Comparison of ENCODE assay signal across 15 cellular contexts in the genomic region with DNA sequence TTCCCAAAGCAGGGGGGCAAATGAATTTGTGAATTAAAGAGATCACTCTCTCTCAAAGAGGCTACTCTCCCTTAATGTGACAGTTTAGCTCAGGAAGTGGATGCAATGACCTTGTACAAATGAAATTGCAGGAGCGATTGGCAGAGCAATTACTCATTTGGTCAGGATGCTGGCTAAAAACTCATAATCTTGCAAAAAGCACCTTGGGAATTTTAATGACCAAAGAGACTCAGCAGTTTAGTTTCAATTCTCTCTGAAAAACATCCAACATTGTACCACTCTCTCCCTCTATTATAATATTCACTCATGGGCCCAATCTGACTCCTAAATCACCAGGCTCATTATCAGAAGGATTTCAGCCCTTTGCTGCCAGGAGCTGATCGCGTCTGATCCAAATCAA. TPM values are rescaled to one million over a fixed set of nuclear protein-coding genes. Genes with fewer than 3 reads are reported as not detected.
DNase-seq lines count a peak whose midpoint lies in the region; ATAC-seq and TF ChIP-seq lines count a peak whose summit lies in the region.
"Had no signal": no experiment of that assay in that cellular context is flagged by ENCODE, and none has a peak within 500 bp of the region (broad histone marks: within the 10 kb centered on the region; RNA-seq: fewer than 3 reads in every experiment).

No MANE protein-coding gene starts in this region.

- in situ Hi-C loops in gastrocnemius medialis (cut with MboI; ENCODE audit: low sequenced_read_pairs in 4 of 4): no loop called here

- H4K20me1 ChIP-seq in fibroblast of lung (ENCODE audit: control insufficient read depth, extremely low read depth, insufficient read depth, low read length): no peaks in the 10 kb centered on the region

- H3K79me2 ChIP-seq in fibroblast of lung (ENCODE audit: control insufficient read depth, insufficient read depth, low read length): peaks cover 82% of the 10 kb centered on the region

- intact Hi-C loops in gastrocnemius medialis (cut with DNase I; ENCODE audit: low total_unique reads): loop anchor here (5.0 kb wide), 1 partner anchor 173 kb away; no protein-coding TSS in a partner anchor

- H2AFZ ChIP-seq in fibroblast of lung (ENCODE audit: low read length): no peak overlapping the region

- H3K4me3 ChIP-seq in RWPE2 (ENCODE audit: severe bottlenecking): no peak overlapping the region
- H3K4me3 ChIP-seq in fibroblast of lung (replicated peaks in 1 of 4; ENCODE audit: control extremely low read depth in 1 of 4, insufficient read depth in 1 of 4, low read depth in 3 of 4, low read length in 4 of 4): peak overlapping the region in 1 of 4 experiments; percentile 2
- H3K4me3 ChIP-seq in gastrocnemius medialis: no peak overlapping the region

- peaks cover 92% of the 10 kb centered on the region for H3K4me1 ChIP-seq in RWPE2 (ENCODE audit: insufficient read depth, poor library complexity, severe bottlenecking)
- peaks cover 39% of the 10 kb centered on the region for H3K4me1 ChIP-seq in fibroblast of lung (ENCODE audit: control insufficient read depth, extremely low read depth, insufficient read depth, low read length)
- peaks cover 69 to 73% of the 10 kb centered on the region in 2 donors for H3K4me1 ChIP-seq in gastrocnemius medialis

- no peaks in the 10 kb centered on the region for H3K9me3 ChIP-seq in RWPE2 (ENCODE audit: severe bottlenecking)
- no peaks in the 10 kb centered on the region for H3K9me3 ChIP-seq in fibroblast of lung (ENCODE audit: control insufficient read depth, insufficient read depth, low read depth, low read length)
- H3K9me3 ChIP-seq in gastrocnemius medialis: no peaks in the 10 kb centered on the region

- no peak overlapping the region for H3K9ac ChIP-seq in fibroblast of lung (ENCODE audit: insufficient read depth, low read length)

- TF ChIP-seq CTCF in RWPE2 (IDR thresholded peaks at IDR 0.05; ENCODE audit: poor library complexity, severe bottlenecking) (no peak), fibroblast of lung (conservative IDR thresholded peaks at IDR 0.05 in 1 of 2, IDR thresholded peaks at IDR 0.05 in 1 of 2; ENCODE audit: low read depth in 1 of 2, low read length in 2 of 2) (no peak), gastrocnemius medialis (IDR thresholded peaks at IDR 0.05 in 4 of 5, conservative IDR thresholded peaks at IDR 0.05 in 1 of 5) (no peak)

- no peak for TF ChIP-seq POLR2A in gastrocnemius medialis (IDR thresholded peaks at IDR 0.05)

- ATAC-seq in RWPE2 (ENCODE audit: low read depth): no peak
- ATAC-seq in gastrocnemius medialis: no peak
- no peak for ATAC-seq in GM18858 (IDR thresholded peaks at IDR 0.05; ENCODE audit: unreplicated experiment)
- ATAC-seq in HG03378 (IDR thresholded peaks at IDR 0.05; ENCODE audit: unreplicated experiment): no peak
- ATAC-seq: T-helper 17 cell had no signal

- H3K4me2 ChIP-seq in fibroblast of lung (ENCODE audit: extremely low read depth, insufficient read depth, low read length): peak overlapping the region; percentile 28

- DNase-seq in EL: peak; percentile 71
- no peak for DNase-seq in RWPE2 (ENCODE audit: low spot score)
- peak in 1 of 2 donors; percentile 65 for DNase-seq in fibroblast of lung (ENCODE audit: low read depth in 2 of 2)
- DNase-seq in gastrocnemius medialis: no peak
- DNase-seq in activated effector memory CD4-positive, alpha-beta T cell treated with Interleukin-2 at 50 U/mL for 16 hours: no peak
- no peak for DNase-seq in NCI-H1417 treated with DMSO at 0.1 percent for 48 hours (lab: John Stamatoyannopoulos, UW)
- DNase-seq: activated CD4-positive, alpha-beta T cell treated with anti-CD3 and anti-CD28 coated beads, Interleukin-2, amount 50 U/mL, for 48 hours; activated gamma-delta T cell; C1 segment of cervical spinal cord; cortex of kidney; foreskin melanocyte; stimulated activated CD4-positive, alpha-beta T cell treated with anti-CD3 and anti-CD28 coated beads, Interleukin-1b, Interleukin-23, amount 100 ng/mL, for 48 hours; T-helper 17 cell had no signal

- peaks cover 4% of the 10 kb centered on the region; the same call in 1 of the 2 replicates for H3K36me3 ChIP-seq in RWPE2 (ENCODE audit: low read depth)
- no peaks in the 10 kb centered on the region for H3K36me3 ChIP-seq in fibroblast of lung (ENCODE audit: control insufficient read depth, insufficient read depth, low read length)
- H3K36me3 ChIP-seq in gastrocnemius medialis: no peaks in the 10 kb centered on the region

- no peaks in the 10 kb centered on the region for H3K27me3 ChIP-seq in RWPE2 (ENCODE audit: insufficient read depth, poor library complexity, severe bottlenecking)
- H3K27me3 ChIP-seq in fibroblast of lung (ENCODE audit: control insufficient read depth, insufficient read depth, low read length): no peaks in the 10 kb centered on the region
- H3K27me3 ChIP-seq in gastrocnemius medialis: no peaks in the 10 kb centered on the region

- H3K27ac ChIP-seq in RWPE2 (ENCODE audit: poor library complexity, severe bottlenecking) (peak overlapping the region; percentile 95), fibroblast of lung (ENCODE audit: insufficient read depth, low read length) (peak overlapping the region; percentile 79), gastrocnemius medialis (peak overlapping the region in 3 of 4 donors; percentile 9 to 46 (median 9))

RNA-seq across cellular contexts. Expression of a gene that starts 26.1 kb away (rescaled TPM):
- 67.3 and 103 TPM in 2 replicates for total RNA-seq in fibroblast of lung
- polyA plus RNA-seq in fibroblast of lung: 43.4 and 55.3 TPM in 2 replicates
- 46.0 and 65.9 TPM in 2 replicates for polyA plus RNA-seq in fibroblast of lung (2012)
- 44.5 and 45.4 TPM in 2 replicates for polyA minus RNA-seq in fibroblast of lung (ENCODE audit: low replicate concordance)
- total RNA-seq in gastrocnemius medialis: 10 to 100 TPM in 1 of 4 donors, 1 to 10 TPM in 3; 4.4 to 10.7 (median 6.3) TPM

Comparison
In these comparisons a context has a peak if more than half of its experiments do, and no peak if none do; other contexts are left out.
1. H3K27ac ChIP-seq: peak in every context shown above with its lines; median percentile 95 in RWPE2; 79 in fibroblast of lung; 9 in gastrocnemius medialis.